ENCODE assay signal across 1 cellular context in genomic region chr2:208252766-208253492, GRCh38.
A peak's percentile ranks its signal among the peaks of the same experiment; 100 is the strongest.
TF ChIP-seq lines count a peak whose summit lies in the region.

No MANE protein-coding gene starts in this region.

TF ChIP-seq in HepG2, 621 proteins besides CTCF, POLR2A, EP300 and RAD21 (continued from another document):
- TF ChIP-seq ZNF639 (CRISPR knock-in tag; conservative IDR thresholded peaks at IDR 0.05) (no peak), NFE2L2 (IDR thresholded peaks at IDR 0.05; ENCODE audit: low read length) (peak; percentile 93), POGZ (CRISPR knock-in tag; IDR thresholded peaks at IDR 0.05) (no peak), ARID3A (IDR thresholded peaks at IDR 0.05; ENCODE audit: low read depth, low read length) (0 out of 2 replicates have a peak, but pooled peaks have one; percentile 18), NFE2 (CRISPR knock-in tag; IDR thresholded peaks at IDR 0.05) (peak; percentile 95), EHMT2 (IDR thresholded peaks at IDR 0.05; ENCODE audit: borderline replicate concordance, low read depth, low read length) (no peak), KLF16 (CRISPR knock-in tag; IDR thresholded peaks at IDR 0.05) (no peak), SRY (CRISPR knock-in tag; IDR thresholded peaks at IDR 0.05) (no peak), GABPA (IDR thresholded peaks at IDR 0.05; ENCODE audit: low read depth, low read length) (no peak), GABPA (CRISPR knock-in tag; IDR thresholded peaks at IDR 0.05; ENCODE audit: low read depth) (no peak), KDM3A (CRISPR knock-in tag; IDR thresholded peaks at IDR 0.05; ENCODE audit: low read depth) (no peak), ZFP36 (IDR thresholded peaks at IDR 0.05; ENCODE audit: borderline replicate concordance, low read depth, low read length, partially characterized antibody) (no peak), MTF2 (CRISPR knock-in tag; IDR thresholded peaks at IDR 0.05; ENCODE audit: borderline replicate concordance) (no peak), CBX2 (IDR thresholded peaks at IDR 0.05; ENCODE audit: low read depth, low read length) (no peak), CBX2 (CRISPR knock-in tag; IDR thresholded peaks at IDR 0.05; ENCODE audit: low read depth) (no peak), ZMYM3 (CRISPR knock-in tag; IDR thresholded peaks at IDR 0.05) (no peak), ZSCAN5A (CRISPR knock-in tag; IDR thresholded peaks at IDR 0.05; ENCODE audit: borderline replicate concordance) (0 out of 2 replicates have a peak, but pooled peaks have one; percentile 17), ZBTB14 (CRISPR knock-in tag; IDR thresholded peaks at IDR 0.05) (no peak), CSRNP1 (CRISPR knock-in tag; IDR thresholded peaks at IDR 0.05) (no peak), FOXA3 (CRISPR knock-in tag; IDR thresholded peaks at IDR 0.05) (no peak)
